15 cellular contexts compared by ENCODE assay signal in the genomic region with DNA sequence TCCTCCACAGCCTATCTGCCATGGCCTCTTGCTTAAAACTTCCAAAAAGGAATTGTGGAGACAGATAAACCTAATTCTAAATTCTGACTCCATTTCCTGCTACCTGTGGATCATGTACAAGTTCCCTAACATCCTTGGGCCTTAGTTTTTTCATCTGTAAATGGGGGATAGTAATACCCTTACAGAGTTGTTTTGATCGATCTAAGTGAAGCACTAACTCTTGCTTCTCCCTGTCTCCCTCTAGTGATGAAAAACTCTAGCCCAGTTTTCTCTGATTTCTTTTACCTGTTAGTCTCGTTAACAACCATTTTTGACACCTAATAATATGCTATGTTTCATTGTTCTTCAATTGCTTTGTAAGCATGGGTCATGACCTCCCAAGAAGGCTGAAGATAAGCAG.
DNase-seq lines count a peak whose midpoint lies in the region; ATAC-seq, FAIRE-seq and TF ChIP-seq lines count a peak whose summit lies in the region.
"Had no signal": no experiment of that assay in that cellular context is flagged by ENCODE, and none has a peak within 500 bp of the region (broad histone marks: within the 10 kb centered on the region; RNA-seq: fewer than 3 reads in every experiment).

No MANE protein-coding gene starts in this region.

- no peak overlapping the region for H3K4me2 ChIP-seq in A549
- no peak overlapping the region for H3K4me2 ChIP-seq in GM23338

- TF ChIP-seq CTCF in A549 (IDR thresholded peaks at IDR 0.05), result peak; percentile 23; the same call in 1 of the 3 replicates
- TF ChIP-seq CTCF in GM23338 (conservative IDR thresholded peaks at IDR 0.05; ENCODE audit: low read depth in 2 of 2), result peak; percentile 52 to 65
- TF ChIP-seq CTCF in Panc1 (IDR thresholded peaks at IDR 0.05), result peak; percentile 36; the same call in 1 of the 2 replicates
- peak; percentile 44 for TF ChIP-seq CTCF in epithelial cell of proximal tubule (conservative IDR thresholded peaks at IDR 0.05; ENCODE audit: low read depth, low read length)

- TF ChIP-seq RAD21 in A549 (conservative IDR thresholded peaks at IDR 0.05 in 1 of 2, IDR thresholded peaks at IDR 0.05 in 1 of 2), result peak in 1 of 2 experiments; percentile 15; a peak in 1 of 5 replicates

- H4K20me1 ChIP-seq in GM23338 (replicated peaks; ENCODE audit: insufficient read depth), result no peaks in the 10 kb centered on the region

- H3K27me3 Mint-ChIP-seq in GM23338 (ENCODE audit: insufficient read depth, low read depth, poor library complexity), result no peaks in the 10 kb centered on the region

- no peaks in the 10 kb centered on the region for H3K36me3 ChIP-seq in GM23338 (ENCODE audit: insufficient read depth)
- no peaks in the 10 kb centered on the region for H3K36me3 ChIP-seq in Panc1 (ENCODE audit: control insufficient read depth, insufficient read depth, low read length)

- H3K27ac ChIP-seq in A549 (no peak overlapping the region), GM23338 (ENCODE audit: low read depth) (no peak overlapping the region), Panc1 (ENCODE audit: low read length) (no peak overlapping the region)

- DNase-seq in A549 (ENCODE audit: low read depth in 1 of 2, low spot score in 1 of 2) (no peak), GM23338 (ENCODE audit: low spot score) (peak; percentile 43), Panc1 (ENCODE audit: low read depth, low spot score) (no peak), epithelial cell of proximal tubule (ENCODE audit: low read depth) (no peak), mesenteric fat pad (ENCODE audit: low spot score) (no peak)
- DNase-seq: activated CD4-positive, alpha-beta T cell treated with anti-CD3 and anti-CD28 coated beads, Interleukin-2, amount 10 ng/mL, durations not matched to agents 24 days and 14 days; amygdala; effector memory CD4-positive, alpha-beta T cell; NCI-H1694; posterior cingulate gyrus had no signal

- H3K4me1 Mint-ChIP-seq in GM23338, result no peaks in the 10 kb centered on the region
- H3K4me1 Mint-ChIP-seq: activated CD4-positive, alpha-beta T cell treated with anti-CD3 and anti-CD28 coated beads, Interleukin-2, amount 10 ng/mL, durations not matched to agents 24 days and 14 days had no signal

- no peaks in the 10 kb centered on the region for H3K9me2 ChIP-seq in GM23338 (ENCODE audit: insufficient read depth)

- no peak for TF ChIP-seq EP300 in A549 (IDR thresholded peaks at IDR 0.05)

- H3K79me2 ChIP-seq in GM23338 (replicated peaks; ENCODE audit: insufficient read depth), result no peaks in the 10 kb centered on the region

- no peaks in the 10 kb centered on the region for H3K9me3 ChIP-seq in A549
- no peaks in the 10 kb centered on the region for H3K9me3 ChIP-seq in Panc1 (ENCODE audit: control insufficient read depth, insufficient read depth, low read depth, low read length)

- intact Hi-C loops in Panc1 (cut with micrococcal nuclease; ENCODE audit: unreplicated experiment), result no loop called here

- in situ Hi-C loops in Panc1 (cut with HindIII; ENCODE audit: low pct_unique_long_range_greater_than_20kb, low sequenced_read_pairs), result no loop called here

- 66% methylated on average over 2 of the region's 2 CpGs for WGBS in A549 (ENCODE audit: missing lambda C conversion rate)

- H3K27ac Mint-ChIP-seq in GM23338, result no peak overlapping the region
- H3K27ac Mint-ChIP-seq: activated CD4-positive, alpha-beta T cell treated with anti-CD3 and anti-CD28 coated beads, Interleukin-2, amount 10 ng/mL, durations not matched to agents 24 days and 14 days; activated T-helper 1 cell treated with anti-CD3 and anti-CD28 coated beads, Interleukin-12 subunit alpha, Interleukin-12 subunit beta, Interleukin-2, Interleukin-4 antibody, amounts not matched to agents 30 ng/mL and 10 ng/mL and 1 ng/mL, durations not matched to agents 14 hours and 24 hours and 36 hours had no signal

- H3K27me3 ChIP-seq in GM23338 (ENCODE audit: insufficient read depth) (no peaks in the 10 kb centered on the region), Panc1 (ENCODE audit: control insufficient read depth, insufficient read depth, low read length) (no peaks in the 10 kb centered on the region)

- no peaks in the 10 kb centered on the region for H3K4me1 ChIP-seq in A549
- H3K4me1 ChIP-seq in GM23338 (ENCODE audit: insufficient read depth), result no peaks in the 10 kb centered on the region
- H3K4me1 ChIP-seq in Panc1 (ENCODE audit: control insufficient read depth, insufficient read depth, low read length), result no peaks in the 10 kb centered on the region

- FAIRE-seq in A549 (lab: Jason Lieb, UNC), result no peak

- no TSS peak for BruUV-seq in Panc1 (replicated peaks; lab: Mats Ljungman, UMichigan)

- H3K4me3 ChIP-seq in A549 (no peak overlapping the region), GM23338 (no peak overlapping the region), Panc1 (ENCODE audit: low read depth in 2 of 2, low read length in 2 of 2) (no peak overlapping the region), epithelial cell of proximal tubule (ENCODE audit: low read depth, low read length) (no peak overlapping the region)

- ATAC-seq in A549 (no peak), GM23338 (no peak), Panc1 (no peak), GM21367 (IDR thresholded peaks at IDR 0.05; ENCODE audit: unreplicated experiment) (no peak), HG03097 (IDR thresholded peaks at IDR 0.05; ENCODE audit: low FRiP score, unreplicated experiment) (no peak), GM18505 (IDR thresholded peaks at IDR 0.05; ENCODE audit: unreplicated experiment) (no peak)
- ATAC-seq: Right ventricle myocardium inferior had no signal

- no peak overlapping the region for H2AFZ ChIP-seq in GM23338

- H3K36me3 Mint-ChIP-seq in GM23338 (ENCODE audit: low read depth), result no peaks in the 10 kb centered on the region

- no peaks in the 10 kb centered on the region; the same call in 2 of the 3 replicates for H3K9me3 Mint-ChIP-seq in GM23338
- H3K9me3 Mint-ChIP-seq: activated CD4-positive, alpha-beta T cell treated with anti-CD3 and anti-CD28 coated beads, Interleukin-2, amount 10 ng/mL, durations not matched to agents 24 days and 14 days; activated T-helper 1 cell treated with anti-CD3 and anti-CD28 coated beads, Interleukin-12 subunit alpha, Interleukin-12 subunit beta, Interleukin-2, Interleukin-4 antibody, amounts not matched to agents 30 ng/mL and 10 ng/mL and 1 ng/mL, durations not matched to agents 14 hours and 24 hours and 36 hours had no signal

- CTCF ChIA-PET in A549 (lab: Yijun Ruan, JAX) (no interaction called here), Panc1 (lab: Charles Lee) (no interaction called here)

- no peaks in the 10 kb centered on the region for H3F3A ChIP-seq in GM23338 (replicated peaks; ENCODE audit: low read depth)

- TF ChIP-seq POLR2A in A549 (IDR thresholded peaks at IDR 0.05; ENCODE audit: low read length), result no peak
- no peak for TF ChIP-seq POLR2A in GM18505 (IDR thresholded peaks at IDR 0.05; ENCODE audit: borderline replicate concordance, extremely low read depth, insufficient read depth, insufficient read length)

- H3K4me3 Mint-ChIP-seq in GM23338, result no peak overlapping the region
- H3K4me3 Mint-ChIP-seq: activated CD4-positive, alpha-beta T cell treated with anti-CD3 and anti-CD28 coated beads, Interleukin-2, amount 10 ng/mL, durations not matched to agents 24 days and 14 days; activated T-helper 1 cell treated with anti-CD3 and anti-CD28 coated beads, Interleukin-12 subunit alpha, Interleukin-12 subunit beta, Interleukin-2, Interleukin-4 antibody, amounts not matched to agents 30 ng/mL and 10 ng/mL and 1 ng/mL, durations not matched to agents 14 hours and 24 hours and 36 hours had no signal

- POLR2A ChIA-PET in A549 (lab: Yijun Ruan, JAX) (no interaction called here), Panc1 (lab: Charles Lee) (no interaction called here)

TF ChIP-seq in A549, 52 proteins besides CTCF, POLR2A, EP300 and RAD21:
- no peak for TF ChIP-seq MAFK (IDR thresholded peaks at IDR 0.05; ENCODE audit: partially characterized antibody)
TF ChIP-seq in A549: peak in this region for 0.
